ENCODE assay signal across 21 cellular contexts in genomic region chr1:27684176-27684575, GRCh38. TPM values are rescaled to one million over a fixed set of nuclear protein-coding genes. Genes with fewer than 3 reads are reported as not detected.
DNase-seq lines count a peak whose midpoint lies in the region; ATAC-seq and TF ChIP-seq lines count a peak whose summit lies in the region.
"Had no signal": no experiment of that assay in that cellular context is flagged by ENCODE, and none has a peak within 500 bp of the region (broad histone marks: within the 10 kb centered on the region; RNA-seq: fewer than 3 reads in every experiment).

No MANE protein-coding gene starts in this region.

- peaks cover 7% of the 10 kb centered on the region for H3K4me1 ChIP-seq in neural progenitor cell
- H3K4me1 ChIP-seq: BE2C had no signal

- no peak overlapping the region for H3K27ac ChIP-seq in neural progenitor cell
- H3K27ac ChIP-seq: BLaER1 had no signal

- H3K4me3 ChIP-seq in neural progenitor cell: no peak overlapping the region
- H3K4me3 ChIP-seq: BLaER1 had no signal

- no peaks in the 10 kb centered on the region for H3K27me3 ChIP-seq in neural progenitor cell
- H3K27me3 ChIP-seq: BE2C, BLaER1 had no signal

- no peak for TF ChIP-seq CTCF in endothelial cell (IDR thresholded peaks at IDR 0.05; ENCODE audit: unreplicated experiment)
- TF ChIP-seq CTCF in neural progenitor cell (IDR thresholded peaks at IDR 0.05): no peak
- no peak for TF ChIP-seq CTCF in GM10248 (IDR thresholded peaks at IDR 0.05; ENCODE audit: control extremely low read depth, extremely low read depth, low read depth, missing control alignments)

- H3K79me2 ChIP-seq in neural progenitor cell (ENCODE audit: low read depth): no peaks in the 10 kb centered on the region

- H3K4me1 Mint-ChIP-seq in endothelial cell (ENCODE audit: unreplicated experiment) (peaks cover 4% of the 10 kb centered on the region), neural progenitor cell (no peaks in the 10 kb centered on the region)
- H3K4me1 Mint-ChIP-seq: CD14-positive monocyte; CD8-positive, alpha-beta memory T cell had no signal

- H3K4me3 Mint-ChIP-seq in endothelial cell (ENCODE audit: unreplicated experiment): peak overlapping the region; percentile 31
- H3K4me3 Mint-ChIP-seq in neural progenitor cell: no peak overlapping the region
- H3K4me3 Mint-ChIP-seq: CD14-positive monocyte; CD4-positive, alpha-beta memory T cell; CD4-positive, CD25-positive, alpha-beta regulatory T cell; CD8-positive, alpha-beta memory T cell had no signal

- H3K9ac ChIP-seq in neural progenitor cell: no peak overlapping the region
- H3K9ac ChIP-seq: BLaER1 had no signal

- H3K27ac Mint-ChIP-seq in endothelial cell (ENCODE audit: unreplicated experiment): no peak overlapping the region
- H3K27ac Mint-ChIP-seq in neural progenitor cell: peak overlapping the region; percentile 72
- H3K27ac Mint-ChIP-seq: CD4-positive, CD25-positive, alpha-beta regulatory T cell; CD8-positive, alpha-beta memory T cell had no signal

- H3K9me3 ChIP-seq in neural progenitor cell (ENCODE audit: low read depth): peaks cover 7% of the 10 kb centered on the region
- H3K9me3 ChIP-seq: BE2C had no signal

- H3K36me3 ChIP-seq in neural progenitor cell: no peaks in the 10 kb centered on the region
- H3K36me3 ChIP-seq: BE2C, BLaER1 had no signal

- H3K9me3 Mint-ChIP-seq in endothelial cell (ENCODE audit: unreplicated experiment) (peaks cover 4% of the 10 kb centered on the region), neural progenitor cell (peaks cover 34% of the 10 kb centered on the region)

- H3K4me2 ChIP-seq in neural progenitor cell: no peak overlapping the region
- H3K4me2 ChIP-seq: BLaER1 had no signal

- H3K36me3 Mint-ChIP-seq in endothelial cell (ENCODE audit: low read depth, unreplicated experiment): peaks cover 12% of the 10 kb centered on the region
- H3K36me3 Mint-ChIP-seq in neural progenitor cell: peaks cover 2% of the 10 kb centered on the region

- H2AFZ ChIP-seq in neural progenitor cell (replicated peaks): no peak overlapping the region

- H3K27me3 Mint-ChIP-seq in endothelial cell (ENCODE audit: unreplicated experiment) (peaks cover 2% of the 10 kb centered on the region), neural progenitor cell (ENCODE audit: insufficient read depth, low read depth) (peaks cover 6% of the 10 kb centered on the region)

- H3F3A ChIP-seq in neural progenitor cell (ENCODE audit: low read depth): no peaks in the 10 kb centered on the region

- ATAC-seq in GM18520 (IDR thresholded peaks at IDR 0.05; ENCODE audit: unreplicated experiment): no peak

- CTCF ChIA-PET in GM10248 (lab: Yijun Ruan, JAX): interaction anchor here (1.9 to 8.5 kb wide), 2 partner anchors 9 to 15 kb away, joined by 5 to 55 read pairs; no protein-coding TSS in a partner anchor

- DNase-seq in ELF-1 (ENCODE audit: low read depth, low spot score) (peak; percentile 75), endothelial cell (ENCODE audit: low spot score) (no peak), neural progenitor cell (ENCODE audit: low spot score) (no peak), GM10248 (ENCODE audit: extremely low spot score) (no peak), SW480 (ENCODE audit: low spot score) (no peak), NCI-H82 treated with DMSO at 0.1 percent for 48 hours (lab: John Stamatoyannopoulos, UW; ENCODE audit: unreplicated experiment) (no peak)
- DNase-seq: 8988T; ACHN; BE2C; C1 segment of cervical spinal cord; CD4-positive, alpha-beta memory T cell; CD4-positive, CD25-positive, alpha-beta regulatory T cell; CD8-positive, alpha-beta memory T cell; COR-L47; DMS79 treated with DMSO at 0.1 percent for 48 hours; GDM1 had no signal

- no peaks in the 10 kb centered on the region for H4K20me1 ChIP-seq in neural progenitor cell (ENCODE audit: low read depth)
- H4K20me1 ChIP-seq: BLaER1 had no signal

- POLR2A ChIA-PET in GM10248 (lab: Yijun Ruan, JAX): no interaction called here

RNA-seq across cellular contexts. Expression of gene IFI6, which starts 12.2 kb away (rescaled TPM):
- total RNA-seq in endothelial cell (ENCODE audit: unreplicated experiment): 9.7 TPM
- total RNA-seq in neural progenitor cell (ENCODE audit: low replicate concordance): 2.4 and 7.2 TPM in 2 replicates

RNA-seq across cellular contexts. Expression of gene FAM76A, which starts 41.6 kb away (rescaled TPM):
- total RNA-seq in endothelial cell (ENCODE audit: unreplicated experiment): 5.3 TPM
- total RNA-seq in neural progenitor cell (ENCODE audit: low replicate concordance): 13.6 and 28.2 TPM in 2 replicates

RNA-seq across cellular contexts. Expression of gene FGR, which starts 49.2 kb away (rescaled TPM):
- total RNA-seq in endothelial cell (ENCODE audit: unreplicated experiment) (0.46 TPM), neural progenitor cell (ENCODE audit: low replicate concordance) (not detected in 2 replicates)
- total RNA-seq: A673, G401 had no signal
